8 cellular contexts compared by ENCODE assay signal in the genomic region with DNA sequence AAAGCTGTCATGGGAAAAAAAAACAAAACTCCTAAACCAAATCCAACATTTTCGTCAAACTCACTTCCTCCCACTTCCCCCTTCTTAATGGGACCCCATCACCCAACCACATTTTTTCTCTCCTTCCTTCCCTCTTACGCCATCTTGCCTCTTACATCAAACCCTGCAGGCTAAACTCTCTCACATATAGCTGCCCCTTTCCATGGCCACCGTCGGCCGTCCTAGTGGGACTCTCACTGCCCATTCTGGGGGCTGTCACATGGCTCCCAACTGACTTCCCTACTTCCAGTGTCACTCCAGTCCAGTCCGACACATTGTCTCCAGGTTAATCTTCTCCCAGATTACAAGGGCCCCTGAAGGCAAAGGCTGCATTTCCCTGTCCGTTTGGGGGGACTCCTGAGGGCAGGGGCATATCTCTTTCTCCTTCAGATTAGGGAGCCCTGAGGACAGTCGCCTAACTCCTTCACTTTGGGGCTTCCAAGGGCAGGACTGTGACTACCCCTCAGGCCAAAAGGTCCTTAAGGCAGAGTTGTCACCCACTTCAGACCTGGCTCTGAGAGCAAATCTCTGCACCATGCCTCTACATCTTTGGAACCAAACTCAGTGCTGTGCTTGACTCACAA. TPM values are rescaled to one million over a fixed set of nuclear protein-coding genes. Genes with fewer than 3 reads are reported as not detected.
DNase-seq lines count a peak whose midpoint lies in the region; TF ChIP-seq lines count a peak whose summit lies in the region.

No MANE protein-coding gene starts in this region.

- H3K27me3 ChIP-seq in HL-60 (ENCODE audit: insufficient read depth, poor library complexity, severe bottlenecking) (no peaks in the 10 kb centered on the region), adipocyte (replicated peaks; ENCODE audit: control insufficient read depth, insufficient read depth, low read length) (no peaks in the 10 kb centered on the region)

- H3K9ac ChIP-seq in adipocyte (ENCODE audit: low read length), result peak overlapping the region; percentile 87

- H3K9me3 ChIP-seq in adipocyte (ENCODE audit: control insufficient read depth, low read length) (no peaks in the 10 kb centered on the region), mesodermal cell (ENCODE audit: control insufficient read depth, low read length) (no peaks in the 10 kb centered on the region)

- H3K27ac ChIP-seq in HL-60 (replicated peaks) (peak overlapping the region; percentile 87), mesodermal cell (ENCODE audit: low read depth, low read length, severe bottlenecking) (peak overlapping the region; percentile 71)

- 48 to 63% methylated on average over 8 of the region's 8 CpGs for WGBS in mesodermal cell (ENCODE audit: insufficient coverage in 2 of 2), 2 experiments

- H3K4me3 ChIP-seq in GM12875 (ENCODE audit: low read depth, low read length) (peak overlapping the region; percentile 68), HL-60 (replicated peaks; ENCODE audit: insufficient read depth, low read length) (peak overlapping the region; percentile 93), adipocyte (ENCODE audit: low read length) (peak overlapping the region; percentile 86), mesodermal cell (ENCODE audit: extremely low read depth, insufficient read depth, low read length, poor library complexity, severe bottlenecking) (peak overlapping the region; percentile 72)

- TF ChIP-seq CTCF in GM12875 (IDR thresholded peaks at IDR 0.05; ENCODE audit: borderline replicate concordance, insufficient read depth, low read depth, low read length) (no peak), HL-60 (IDR thresholded peaks at IDR 0.05; ENCODE audit: insufficient read depth, low read length) (no peak)

- H3K36me3 ChIP-seq in adipocyte (ENCODE audit: control insufficient read depth, insufficient read depth, low read length, severe bottlenecking) (no peaks in the 10 kb centered on the region), mesodermal cell (ENCODE audit: control insufficient read depth, insufficient read depth, low read length) (no peaks in the 10 kb centered on the region)

- peaks cover 47% of the 10 kb centered on the region for H3K4me1 ChIP-seq in adipocyte (ENCODE audit: control insufficient read depth, insufficient read depth, low read length)
- H3K4me1 ChIP-seq in mesodermal cell (ENCODE audit: control insufficient read depth, insufficient read depth, low read length, poor library complexity, severe bottlenecking), result peaks cover 7% of the 10 kb centered on the region

- DNase-seq in HL-60 (ENCODE audit: low read depth in 1 of 2, low spot score in 1 of 2) (peak; percentile 73 to 76), adipocyte (ENCODE audit: low read depth) (no peak), NCI-H1417 (lab: John Stamatoyannopoulos, UW) (no peak), DMS153 treated with DMSO at 0.1 percent for 48 hours (lab: John Stamatoyannopoulos, UW; ENCODE audit: unreplicated experiment) (no peak), midbrain (lab: John Stamatoyannopoulos, UW) (no peak), GDM1 (lab: John Stamatoyannopoulos, UW) (no peak)

RNA-seq across cellular contexts. Expression of gene UBXN11, which starts 0.7 kb away (rescaled TPM):
- 10.6 TPM for polyA plus RNA-seq in mesodermal cell (2013, experiment 1 of 2)
- polyA plus RNA-seq in mesodermal cell (2013, experiment 2 of 2), result 8.5 TPM

RNA-seq across cellular contexts. Expression of gene CD52, which starts 12.0 kb away (rescaled TPM):
- 3.0 TPM for polyA plus RNA-seq in mesodermal cell (2013, experiment 1 of 2)
- 3.5 TPM for polyA plus RNA-seq in mesodermal cell (2013, experiment 2 of 2)

RNA-seq across cellular contexts. Expression of gene SH3BGRL3, which starts 25.9 kb away (rescaled TPM):
- polyA plus RNA-seq in mesodermal cell (2013, experiment 1 of 2), result 398 TPM
- polyA plus RNA-seq in mesodermal cell (2013, experiment 2 of 2), result 334 TPM

RNA-seq across cellular contexts. Expression of gene CRYBG2, which starts 48.2 kb away (rescaled TPM):
- 1.7 TPM for polyA plus RNA-seq in mesodermal cell (2013, experiment 1 of 2)
- 2.9 TPM for polyA plus RNA-seq in mesodermal cell (2013, experiment 2 of 2)

Comparison
In these comparisons a context has a peak if more than half of its experiments do, and no peak if none do; other contexts are left out.
1. DNase-seq: peak in HL-60 (2 of 2); none in adipocyte (single experiment), NCI-H1417 (0 of 3), DMS153 treated with DMSO at 0.1 percent for 48 hours (single experiment), midbrain (single experiment) and GDM1 (single experiment).
2. Peak in every context shown above with its lines, with median percentiles within 50 percentile points of each other: H3K4me3 ChIP-seq.